ENCODE assay signal across 9 cellular contexts in the genomic region with DNA sequence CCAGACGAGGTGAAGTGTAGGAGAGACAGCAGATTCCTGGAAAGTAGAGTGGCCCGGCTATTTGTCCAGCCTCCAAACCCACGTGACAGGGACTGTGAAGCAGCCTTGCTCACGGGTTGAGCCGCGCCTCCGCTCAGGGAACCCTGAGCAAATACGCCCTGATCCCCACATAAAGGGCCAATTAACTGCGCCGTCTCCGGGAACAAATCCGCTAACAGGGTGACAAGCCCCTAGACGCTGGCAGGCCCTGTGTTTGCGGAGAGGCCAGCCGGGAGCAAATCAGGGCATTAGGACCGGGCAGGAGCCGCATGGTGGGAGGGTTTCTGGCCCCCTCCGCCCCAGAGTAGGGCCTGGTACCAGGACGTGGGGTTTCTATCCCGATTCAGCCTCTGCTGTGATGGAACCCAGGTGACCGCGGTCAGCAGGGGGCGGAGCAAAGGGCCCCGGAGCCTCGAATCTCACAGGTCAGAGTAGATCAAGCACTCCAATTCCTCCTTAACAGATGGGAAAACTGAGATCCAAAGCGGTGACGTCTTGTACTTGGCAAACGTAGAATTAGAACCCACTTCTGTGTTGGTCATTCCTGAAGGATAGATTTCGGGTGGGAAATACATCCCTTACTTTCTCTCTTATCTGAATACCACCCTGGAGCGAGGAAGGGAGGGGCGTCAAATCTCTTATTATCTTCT. TPM values are rescaled to one million over a fixed set of nuclear protein-coding genes. Genes with fewer than 3 reads are reported as not detected.
DNase-seq lines count a peak whose midpoint lies in the region; ATAC-seq, FAIRE-seq and TF ChIP-seq lines count a peak whose summit lies in the region.
"Had no signal": no experiment of that assay in that cellular context is flagged by ENCODE, and none has a peak within 500 bp of the region (broad histone marks: within the 10 kb centered on the region; RNA-seq: fewer than 3 reads in every experiment).

No MANE protein-coding gene starts in this region.

- no TSS peak for BruUV-seq in endothelial cell of umbilical vein (replicated peaks; lab: Mats Ljungman, UMichigan)

- intact Hi-C loops in endothelial cell of umbilical vein (cut with micrococcal nuclease): no loop called here
- intact Hi-C loops in mucosa of descending colon (cut with DNase I, micrococcal nuclease): no loop called here

- no peak overlapping the region for H2AFZ ChIP-seq in endothelial cell of umbilical vein (ENCODE audit: low read depth, low read length)

- H3K36me3 ChIP-seq in endothelial cell of umbilical vein (ENCODE audit: control insufficient read depth in 2 of 2, extremely low read depth in 1 of 2, insufficient read depth in 2 of 2, low read length in 2 of 2) (no peaks in the 10 kb centered on the region), mucosa of descending colon (ENCODE audit: low read depth) (no peaks in the 10 kb centered on the region)

- FAIRE-seq in endothelial cell of umbilical vein (lab: Jason Lieb, UNC): no peak
- FAIRE-seq: colon had no signal

- CTCF ChIA-PET in AG04449 (lab: Yijun Ruan, JAX) (interaction anchor here (1.2 to 1.4 kb wide), 2 partner anchors 13 to 219 kb away, joined by 4 to 7 read pairs; no protein-coding TSS in a partner anchor), endothelial cell of umbilical vein (lab: Charles Lee) (no interaction called here)

- no peak for DNase-seq in AG04449 (ENCODE audit: low read depth, low spot score)
- peak; percentile 60 for DNase-seq in NCI-H1105 (lab: John Stamatoyannopoulos, UW)
- DNase-seq in endothelial cell of umbilical vein (ENCODE audit: low read depth, low spot score): no peak
- DNase-seq in mucosa of descending colon: peak in 1 of 3 donors; percentile 30
- no peak for DNase-seq in NCI-H1694 (lab: John Stamatoyannopoulos, UW)
- no peak for DNase-seq in COLO668 (lab: John Stamatoyannopoulos, UW; ENCODE audit: unreplicated experiment)
- DNase-seq in NCI-H2029 (lab: John Stamatoyannopoulos, UW): no peak

- H3K4me1 ChIP-seq in endothelial cell of umbilical vein (ENCODE audit: control insufficient read depth, extremely low read depth, insufficient read depth, low read length): peaks cover 9% of the 10 kb centered on the region
- peaks cover 17% of the 10 kb centered on the region for H3K4me1 ChIP-seq in mucosa of descending colon (ENCODE audit: low read depth)

- POLR2A ChIA-PET in AG04449 (lab: Yijun Ruan, JAX) (no interaction called here), endothelial cell of umbilical vein (lab: Charles Lee) (no interaction called here)

- H3K27ac ChIP-seq in endothelial cell of umbilical vein (ENCODE audit: insufficient read depth, low read depth, low read length): no peak overlapping the region

- H3K79me2 ChIP-seq in endothelial cell of umbilical vein (ENCODE audit: control insufficient read depth, insufficient read depth, low read length): no peaks in the 10 kb centered on the region

- no peak overlapping the region for H3K9ac ChIP-seq in endothelial cell of umbilical vein (replicated peaks; ENCODE audit: extremely low read depth, insufficient read depth, low read length)

- H3K4me3 ChIP-seq in AG04449 (ENCODE audit: low read depth, low read length) (peak overlapping the region; percentile 23), endothelial cell of umbilical vein (replicated peaks in 1 of 3; ENCODE audit: insufficient read depth in 1 of 3, low read depth in 1 of 3, low read length in 3 of 3) (no peak overlapping the region), mucosa of descending colon (no peak overlapping the region)

- H3K9me3 ChIP-seq in endothelial cell of umbilical vein (replicated peaks; ENCODE audit: control insufficient read depth, insufficient read depth, low read length) (no peaks in the 10 kb centered on the region), mucosa of descending colon (no peaks in the 10 kb centered on the region)

- peak; percentile 64 for ATAC-seq in mucosa of descending colon
- no peak for ATAC-seq in esophagus mucosa

- H3K4me2 ChIP-seq in endothelial cell of umbilical vein (ENCODE audit: insufficient read depth, low read length): peak overlapping the region; percentile 12

- no peaks in the 10 kb centered on the region for H3K9me1 ChIP-seq in endothelial cell of umbilical vein (replicated peaks; ENCODE audit: control insufficient read depth, extremely low read depth, insufficient read depth, low read length)

- no peaks in the 10 kb centered on the region for H4K20me1 ChIP-seq in endothelial cell of umbilical vein (replicated peaks; ENCODE audit: control insufficient read depth, extremely low read depth, insufficient read depth, low read length)

- TF ChIP-seq CTCF in AG04449 (IDR thresholded peaks at IDR 0.05; ENCODE audit: insufficient read depth, low read length, missing control alignments): no peak
- no peak for TF ChIP-seq CTCF in endothelial cell of umbilical vein (IDR thresholded peaks at IDR 0.05; ENCODE audit: extremely low read depth in 1 of 2, insufficient read depth in 1 of 2, low read depth in 1 of 2, low read length in 2 of 2)
- TF ChIP-seq CTCF in mucosa of descending colon (IDR thresholded peaks at IDR 0.05): no peak

- dilution Hi-C loops in endothelial cell of umbilical vein (cut with MboI; ENCODE audit: extremely low pct_ligation_motif_present, low sequenced_read_pairs): no loop called here

- TF ChIP-seq POLR2A in endothelial cell of umbilical vein (IDR thresholded peaks at IDR 0.05; ENCODE audit: low read depth, low read length): no peak

- H3K27me3 ChIP-seq in endothelial cell of umbilical vein (ENCODE audit: control insufficient read depth in 2 of 2, insufficient read depth in 2 of 2, low read length in 2 of 2): peaks cover 70 to 84% of the 10 kb centered on the region in 2 experiments

TF ChIP-seq in endothelial cell of umbilical vein, 7 proteins besides CTCF, POLR2A, EP300 and RAD21:
- TF ChIP-seq EZH2 (IDR thresholded peaks at IDR 0.05; ENCODE audit: borderline replicate concordance, low read depth, low read length, severe bottlenecking): peak; percentile 67
- TF ChIP-seq, protein P1, sequence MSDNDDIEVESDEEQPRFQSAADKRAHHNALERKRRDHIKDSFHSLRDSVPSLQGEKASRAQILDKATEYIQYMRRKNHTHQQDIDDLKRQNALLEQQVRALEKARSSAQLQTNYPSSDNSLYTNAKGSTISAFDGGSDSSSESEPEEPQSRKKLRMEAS (IDR thresholded peaks at IDR 0.05; ENCODE audit: insufficient read depth, insufficient read length): no peak

RNA-seq across cellular contexts. Expression of a gene that starts 2.0 kb away (rescaled TPM):
- total RNA-seq in endothelial cell of umbilical vein (19.3 and 27.1 TPM in 2 replicates), mucosa of descending colon (10 to 100 TPM in 1 of 3 donors, 1 to 10 TPM in 2; 4.0 to 10.3 (median 8.5) TPM), esophagus mucosa (2.6 TPM)
- polyA plus RNA-seq in endothelial cell of umbilical vein: 65.4 and 79.4 TPM in 2 replicates
- polyA plus RNA-seq in endothelial cell of umbilical vein (2011; cell fraction: cytosol; rRNA removed): 19.2 and 33.6 TPM in 2 replicates
- polyA plus RNA-seq in endothelial cell of umbilical vein (2011; cell fraction: nucleus; rRNA removed): 203 and 270 TPM in 2 replicates
- polyA plus RNA-seq in endothelial cell of umbilical vein (2012): 15.1 and 33.3 TPM in 2 replicates
- polyA minus RNA-seq in endothelial cell of umbilical vein: 11.4 and 20.7 TPM in 2 replicates
- polyA minus RNA-seq in endothelial cell of umbilical vein (2011; cell fraction: cytosol; rRNA and poly(A)+ RNA removed): not detected
- 27.5 and 44.7 TPM in 2 replicates for polyA minus RNA-seq in endothelial cell of umbilical vein (2011; cell fraction: nucleus; rRNA and poly(A)+ RNA removed)

RNA-seq across cellular contexts. Expression of a gene that starts 34.4 kb away (rescaled TPM):
- total RNA-seq in endothelial cell of umbilical vein (464 and 474 TPM in 2 replicates), mucosa of descending colon (1 to 10 TPM; 4.8 to 8.4 (median 7.9) TPM), esophagus mucosa (2.3 TPM)
- 260 and 346 TPM in 2 replicates for polyA plus RNA-seq in endothelial cell of umbilical vein
- polyA plus RNA-seq in endothelial cell of umbilical vein (2011; cell fraction: cytosol; rRNA removed): 115 and 131 TPM in 2 replicates
- 309 and 459 TPM in 2 replicates for polyA plus RNA-seq in endothelial cell of umbilical vein (2011; cell fraction: nucleus; rRNA removed)
- polyA plus RNA-seq in endothelial cell of umbilical vein (2012): 220 and 257 TPM in 2 replicates
- 256 and 278 TPM in 2 replicates for polyA minus RNA-seq in endothelial cell of umbilical vein
- not detected for polyA minus RNA-seq in endothelial cell of umbilical vein (2011; cell fraction: cytosol; rRNA and poly(A)+ RNA removed)
- polyA minus RNA-seq in endothelial cell of umbilical vein (2011; cell fraction: nucleus; rRNA and poly(A)+ RNA removed): 319 and 468 TPM in 2 replicates

RNA-seq across cellular contexts. Expression of a gene that starts 55.8 kb away (rescaled TPM):
- total RNA-seq in endothelial cell of umbilical vein (not detected in 2 replicates), mucosa of descending colon (not detected), esophagus mucosa (not detected)
- polyA plus RNA-seq in endothelial cell of umbilical vein: not detected in 2 replicates
- polyA plus RNA-seq in endothelial cell of umbilical vein (2011; cell fraction: cytosol; rRNA removed): not detected in 2 replicates
- polyA plus RNA-seq in endothelial cell of umbilical vein (2011; cell fraction: nucleus; rRNA removed): not detected in 2 replicates
- polyA plus RNA-seq in endothelial cell of umbilical vein (2012): not detected in 2 replicates
- polyA minus RNA-seq in endothelial cell of umbilical vein: not detected in 2 replicates
- polyA minus RNA-seq in endothelial cell of umbilical vein (2011; cell fraction: cytosol; rRNA and poly(A)+ RNA removed): not detected
- polyA minus RNA-seq in endothelial cell of umbilical vein (2011; cell fraction: nucleus; rRNA and poly(A)+ RNA removed): not detected in 2 replicates

Comparison
In these comparisons a context has a peak if more than half of its experiments do, and no peak if none do; other contexts are left out.
1. RNA of a gene that starts 34.4 kb away (total RNA-seq): 464 to 474 TPM in endothelial cell of umbilical vein; 4.8 to 8.4 TPM in mucosa of descending colon and 2.3 TPM in esophagus mucosa (single experiment); every median in the first group is over 10 times any median in the second.